ENCODE assay signal across 20 cellular contexts in the genomic region with DNA sequence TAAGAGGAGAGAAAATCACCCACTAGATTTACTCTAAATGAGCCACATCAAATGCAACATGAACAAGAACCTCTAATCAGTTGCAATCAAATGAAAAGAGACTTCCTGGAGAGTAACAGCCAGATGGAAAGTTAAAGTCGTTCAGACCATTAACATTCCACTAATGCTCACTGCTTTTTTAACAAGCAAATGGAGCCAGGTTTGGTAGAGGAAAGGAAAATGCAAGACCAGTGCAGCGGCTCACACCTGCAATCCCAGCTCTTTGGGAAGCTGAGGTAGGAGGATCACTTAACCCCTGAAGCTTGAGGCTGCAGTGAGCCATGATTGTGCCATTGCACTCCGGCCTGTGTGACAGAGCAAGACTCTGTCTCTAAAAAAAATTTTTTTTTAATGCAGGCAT.
"Had no signal": no experiment of that assay in that cellular context is flagged by ENCODE, and none has a peak within 500 bp of the region (broad histone marks: within the 10 kb centered on the region; RNA-seq: fewer than 3 reads in every experiment).

No MANE protein-coding gene starts in this region.

- H3K4me1 ChIP-seq: esophagus squamous epithelium, sigmoid colon had no signal

- H3K4me3 Mint-ChIP-seq: activated CD4-positive, alpha-beta memory T cell treated with anti-CD3 and anti-CD28 coated beads, Interleukin-2, amount 10 ng/mL, durations not matched to agents 7 days and 5 days; activated CD8-positive, alpha-beta memory T cell treated with anti-CD3 and anti-CD28 coated beads, Interleukin-2, amount 10 ng/mL, durations not matched to agents 7 days and 5 days; activated naive CD8-positive, alpha-beta T cell treated with anti-CD3 and anti-CD28 coated beads for 36 hours; activated T-helper 17 cell treated with anti-CD3 and anti-CD28 coated beads, Interleukin-2, amount 50 U/mL, for 72 hours; mesothelial cell of epicardium; nephron; stimulated activated effector memory CD8-positive, alpha-beta T cell treated with anti-CD3 and anti-CD28 coated beads, Interleukin-12 subunit alpha, Interleukin-12 subunit beta, amount 100 ng/mL, for 72 hours had no signal

- H3K4me3 ChIP-seq: esophagus squamous epithelium, lung, sigmoid colon, thoracic aorta had no signal

- H3K27ac ChIP-seq: esophagus squamous epithelium, sigmoid colon, thoracic aorta had no signal

- H3K4me1 Mint-ChIP-seq: activated CD4-positive, alpha-beta memory T cell treated with anti-CD3 and anti-CD28 coated beads, Interleukin-2, amount 10 ng/mL, durations not matched to agents 7 days and 5 days; activated CD8-positive, alpha-beta memory T cell treated with anti-CD3 and anti-CD28 coated beads, Interleukin-2, amount 10 ng/mL, durations not matched to agents 7 days and 5 days; activated T-helper 17 cell treated with anti-CD3 and anti-CD28 coated beads, Interleukin-2, amount 50 U/mL, for 72 hours; nephron; stimulated activated effector memory CD8-positive, alpha-beta T cell treated with anti-CD3 and anti-CD28 coated beads, Interleukin-12 subunit alpha, Interleukin-12 subunit beta, amount 100 ng/mL, for 72 hours had no signal

- H3K27me3 ChIP-seq: esophagus squamous epithelium, sigmoid colon had no signal

- H3K9me3 Mint-ChIP-seq: activated CD4-positive, alpha-beta memory T cell treated with anti-CD3 and anti-CD28 coated beads, Interleukin-2, amount 10 ng/mL, durations not matched to agents 7 days and 5 days; activated naive CD8-positive, alpha-beta T cell treated with anti-CD3 and anti-CD28 coated beads for 36 hours; activated T-helper 17 cell treated with anti-CD3 and anti-CD28 coated beads, Interleukin-2, amount 50 U/mL, for 72 hours; mesothelial cell of epicardium; nephron; stimulated activated effector memory CD8-positive, alpha-beta T cell treated with anti-CD3 and anti-CD28 coated beads, Interleukin-12 subunit alpha, Interleukin-12 subunit beta, amount 100 ng/mL, for 72 hours had no signal

- DNase-seq: activated CD4-positive, alpha-beta memory T cell treated with anti-CD3 and anti-CD28 coated beads, Interleukin-2, amount 10 ng/mL, durations not matched to agents 7 days and 5 days; activated CD4-positive, alpha-beta T cell treated with anti-CD3 and anti-CD28 coated beads for 48 hours; activated CD4-positive, CD25-positive, alpha-beta regulatory T cell; activated CD8-positive, alpha-beta memory T cell treated with anti-CD3 and anti-CD28 coated beads, Interleukin-2, amount 10 ng/mL, durations not matched to agents 7 days and 5 days; activated naive CD4-positive, alpha-beta T cell; activated naive CD8-positive, alpha-beta T cell treated with anti-CD3 and anti-CD28 coated beads for 36 hours; amniotic stem cell; effector CD8-positive, alpha-beta T cell; esophagus squamous epithelium; occipital lobe; posterior cingulate gyrus; sigmoid colon; stimulated activated CD4-positive, alpha-beta T cell treated with anti-CD3 and anti-CD28 coated beads, Interleukin-4, amount 100 ng/mL, for 24 hours; T-helper 9 cell had no signal

- H3K27ac Mint-ChIP-seq: activated CD4-positive, alpha-beta memory T cell treated with anti-CD3 and anti-CD28 coated beads, Interleukin-2, amount 10 ng/mL, durations not matched to agents 7 days and 5 days; activated CD8-positive, alpha-beta memory T cell treated with anti-CD3 and anti-CD28 coated beads, Interleukin-2, amount 10 ng/mL, durations not matched to agents 7 days and 5 days; activated naive CD8-positive, alpha-beta T cell treated with anti-CD3 and anti-CD28 coated beads for 36 hours; activated T-helper 17 cell treated with anti-CD3 and anti-CD28 coated beads, Interleukin-2, amount 50 U/mL, for 72 hours; mesothelial cell of epicardium; stimulated activated effector memory CD8-positive, alpha-beta T cell treated with anti-CD3 and anti-CD28 coated beads, Interleukin-12 subunit alpha, Interleukin-12 subunit beta, amount 100 ng/mL, for 72 hours had no signal

- H3K36me3 Mint-ChIP-seq: activated CD8-positive, alpha-beta memory T cell treated with anti-CD3 and anti-CD28 coated beads, Interleukin-2, amount 10 ng/mL, durations not matched to agents 7 days and 5 days; activated naive CD8-positive, alpha-beta T cell treated with anti-CD3 and anti-CD28 coated beads for 36 hours; mesothelial cell of epicardium; stimulated activated effector memory CD8-positive, alpha-beta T cell treated with anti-CD3 and anti-CD28 coated beads, Interleukin-12 subunit alpha, Interleukin-12 subunit beta, amount 100 ng/mL, for 72 hours had no signal

- H3K9me3 ChIP-seq: esophagus squamous epithelium, sigmoid colon, thoracic aorta had no signal

- H3K36me3 ChIP-seq: esophagus squamous epithelium, sigmoid colon, thoracic aorta had no signal
